In the genomic region with DNA sequence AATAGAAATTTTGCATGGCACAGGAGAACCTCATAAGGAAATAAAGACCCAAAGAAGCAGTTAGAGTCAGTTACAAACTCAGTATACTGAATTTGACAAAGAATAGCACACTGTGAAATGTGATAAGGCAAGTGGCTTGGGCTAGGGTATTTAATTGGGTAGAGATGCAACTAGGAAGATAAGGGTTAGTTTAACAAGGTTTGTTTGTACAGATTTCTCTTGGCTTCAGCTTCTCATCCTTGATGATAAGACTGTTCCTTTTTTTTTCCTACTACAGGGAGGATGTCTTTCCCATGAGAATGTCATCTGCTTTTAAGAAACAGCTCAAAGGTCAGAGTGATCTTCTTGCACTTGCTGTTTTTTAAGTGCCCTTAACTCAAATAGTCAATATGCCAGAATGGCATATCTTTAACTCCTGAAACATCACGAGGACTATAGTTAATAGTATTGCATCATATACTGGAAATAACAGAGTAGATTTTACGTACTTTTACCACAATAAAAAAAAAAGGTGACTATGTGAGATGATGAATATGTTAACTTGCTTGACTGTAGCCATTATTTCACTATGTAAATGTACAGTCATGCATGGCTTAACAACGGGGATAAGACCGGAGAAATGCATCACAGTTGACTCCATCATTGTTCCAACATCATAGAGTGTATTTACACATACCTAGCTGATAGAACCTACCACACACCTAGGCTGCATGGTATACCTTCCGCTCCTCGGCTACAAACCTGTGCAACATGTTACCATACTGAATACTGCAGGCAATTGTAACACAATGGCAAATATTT, we compare ENCODE assay signal across 1 cellular context.
TF ChIP-seq lines count a peak whose summit lies in the region.

No MANE protein-coding gene starts in this region.

TF ChIP-seq in HEK293T, 16 proteins besides CTCF, POLR2A, EP300 and RAD21 (continued from another document):
- TF ChIP-seq, protein P1, sequence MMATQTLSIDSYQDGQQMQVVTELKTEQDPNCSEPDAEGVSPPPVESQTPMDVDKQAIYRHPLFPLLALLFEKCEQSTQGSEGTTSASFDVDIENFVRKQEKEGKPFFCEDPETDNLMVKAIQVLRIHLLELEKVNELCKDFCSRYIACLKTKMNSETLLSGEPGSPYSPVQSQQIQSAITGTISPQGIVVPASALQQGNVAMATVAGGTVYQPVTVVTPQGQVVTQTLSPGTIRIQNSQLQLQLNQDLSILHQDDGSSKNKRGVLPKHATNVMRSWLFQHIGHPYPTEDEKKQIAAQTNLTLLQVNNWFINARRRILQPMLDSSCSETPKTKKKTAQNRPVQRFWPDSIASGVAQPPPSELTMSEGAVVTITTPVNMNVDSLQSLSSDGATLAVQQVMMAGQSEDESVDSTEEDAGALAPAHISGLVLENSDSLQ (IDR thresholded peaks at IDR 0.05), result no peak
- TF ChIP-seq FOXM1 (IDR thresholded peaks at IDR 0.05; ENCODE audit: borderline replicate concordance), result no peak
- no peak for TF ChIP-seq BHLHE40 (IDR thresholded peaks at IDR 0.05; ENCODE audit: borderline replicate concordance)
- TF ChIP-seq CTBP1 (IDR thresholded peaks at IDR 0.05; ENCODE audit: borderline replicate concordance), result no peak
- TF ChIP-seq ELF4 (IDR thresholded peaks at IDR 0.05), result no peak
- TF ChIP-seq SP1 (IDR thresholded peaks at IDR 0.05), result no peak
- TF ChIP-seq NFRKB (IDR thresholded peaks at IDR 0.05), result no peak
- TF ChIP-seq HDGF (IDR thresholded peaks at IDR 0.05; ENCODE audit: borderline replicate concordance), result no peak
- TF ChIP-seq ZNF384 (IDR thresholded peaks at IDR 0.05), result no peak
